Comparison of ENCODE assay signal across 8 cellular contexts in genomic region chr11:2991477-2992233, GRCh38. TPM values are rescaled to one million over a fixed set of nuclear protein-coding genes. Genes with fewer than 3 reads are reported as not detected.
DNase-seq lines count a peak whose midpoint lies in the region; ATAC-seq, FAIRE-seq and TF ChIP-seq lines count a peak whose summit lies in the region.

No MANE protein-coding gene starts in this region.

- no peaks in the 10 kb centered on the region for H3K27me3 Mint-ChIP-seq in MCF 10A (ENCODE audit: insufficient read depth, unreplicated experiment)

- intact Hi-C loops in MCF 10A (cut with micrococcal nuclease), result loop anchor here (2.0 to 5.0 kb wide), 2 partner anchors 17 to 59 kb away; no protein-coding TSS in a partner anchor

- H3K36me3 Mint-ChIP-seq in MCF 10A (ENCODE audit: insufficient read depth, unreplicated experiment), result peaks cover 16% of the 10 kb centered on the region

- H3K4me2 ChIP-seq in A549, result peak overlapping the region; percentile 96

- no peak for TF ChIP-seq RAD21 in A549 (conservative IDR thresholded peaks at IDR 0.05 in 1 of 2, IDR thresholded peaks at IDR 0.05 in 1 of 2)

- TF ChIP-seq POLR2A in A549 (IDR thresholded peaks at IDR 0.05; ENCODE audit: low read length), result no peak

- H3K4me3 ChIP-seq in A549 (peak overlapping the region; percentile 68), GM12865 (ENCODE audit: low read depth, low read length) (peak overlapping the region; percentile 72)

- ATAC-seq in A549, result peak; percentile 48 to 70
- ATAC-seq in HG02852 (IDR thresholded peaks at IDR 0.05; ENCODE audit: unreplicated experiment), result peak; percentile 39

- peaks cover 21% of the 10 kb centered on the region for H3K4me1 Mint-ChIP-seq in MCF 10A (ENCODE audit: insufficient read depth, unreplicated experiment)

- BruUV-seq in MCF 10A (replicated peaks; lab: Mats Ljungman, UMichigan), result no TSS peak

- DNase-seq in A549 (ENCODE audit: low read depth in 1 of 2, low spot score in 1 of 2) (peak; percentile 24 to 29), GM12865 (ENCODE audit: low read depth) (peak; percentile 29), NOMO-1 treated with dmso at 0.1 percent for 144 hours (lab: John Stamatoyannopoulos, UW; ENCODE audit: unreplicated experiment) (peak; percentile 44), MCF 10A (ENCODE audit: unreplicated experiment) (peak; percentile 46), islet precursor cell (peak; percentile 62), GOT3 (lab: John Stamatoyannopoulos, UW) (no peak)
- DNase-seq in stimulated activated CD8-positive, alpha-beta memory T cell treated with anti-CD3 and anti-CD28 coated beads, Interleukin-4, amount 100 ng/mL, for 24 hours (ENCODE audit: low read depth), result peak; percentile 22

- no peak for TF ChIP-seq EP300 in A549 (IDR thresholded peaks at IDR 0.05)

- H3K27ac Mint-ChIP-seq in MCF 10A (ENCODE audit: low read depth, unreplicated experiment), result peak overlapping the region; percentile 99

- CTCF ChIA-PET in A549 (lab: Yijun Ruan, JAX), result interaction anchor here (0.6 to 1.6 kb wide), 6 partner anchors 11 to 100 kb away, joined by 3 to 4 read pairs (median 4); no protein-coding TSS in a partner anchor
- CTCF ChIA-PET in MCF 10A (lab: Yijun Ruan, JAX), result interaction anchor here (0.7 to 3.6 kb wide), 5 partner anchors 8 to 29 kb away, joined by 3 to 17 read pairs (median 9); no protein-coding TSS in a partner anchor

- peak overlapping the region; percentile 96 for H3K4me3 Mint-ChIP-seq in MCF 10A (ENCODE audit: unreplicated experiment)

- no peak for FAIRE-seq in A549 (lab: Jason Lieb, UNC)

- TF ChIP-seq CTCF in A549 (IDR thresholded peaks at IDR 0.05), result no peak
- no peak for TF ChIP-seq CTCF in GM12865 (IDR thresholded peaks at IDR 0.05; ENCODE audit: insufficient read depth, low read depth, low read length, missing control alignments)
- no peak for TF ChIP-seq CTCF in MCF 10A (IDR thresholded peaks at IDR 0.05; ENCODE audit: unreplicated experiment)

- no peaks in the 10 kb centered on the region for H3K9me3 Mint-ChIP-seq in MCF 10A (ENCODE audit: unreplicated experiment)

- WGBS in A549 (ENCODE audit: missing lambda C conversion rate), result 3% methylated on average over 22 of the region's 79 CpGs

- H3K9me3 ChIP-seq in A549, result no peaks in the 10 kb centered on the region

- peaks cover 32% of the 10 kb centered on the region for H3K4me1 ChIP-seq in A549

- POLR2A ChIA-PET in A549 (lab: Yijun Ruan, JAX) (interaction anchor here (0.7 to 1.0 kb wide), 13 partner anchors 8 to 66 kb away, joined by 3 to 11 read pairs (median 3); partner anchors contain the start of genes CARS1 and PHLDA2), MCF 10A (lab: Yijun Ruan, JAX) (interaction anchor here (0.6 to 5.6 kb wide), 16 partner anchors 8 to 591 kb away, joined by 3 to 161 read pairs (median 4); partner anchors contain the start of genes CARS1, OSBPL5, PHLDA2 and TSSC4)

- H3K27ac ChIP-seq in A549, result peak overlapping the region; percentile 95 to 99

TF ChIP-seq in A549, 52 proteins besides CTCF, POLR2A, EP300 and RAD21:
- TF ChIP-seq PHF8 (IDR thresholded peaks at IDR 0.05; ENCODE audit: borderline replicate concordance, low read depth) (peak; percentile 53), KDM5A (IDR thresholded peaks at IDR 0.05) (peak; percentile 16; the same call in 1 of the 2 replicates), EHF (CRISPR knock-in tag; IDR thresholded peaks at IDR 0.05) (no peak), MYC (IDR thresholded peaks at IDR 0.05; ENCODE audit: borderline replicate concordance, low read length) (no peak), RNF2 (IDR thresholded peaks at IDR 0.05; ENCODE audit: borderline replicate concordance, low read depth) (no peak), FOSL2 (IDR thresholded peaks at IDR 0.05) (no peak), FOSL2 (CRISPR knock-in tag; IDR thresholded peaks at IDR 0.05) (no peak), MAZ (IDR thresholded peaks at IDR 0.05; ENCODE audit: borderline replicate concordance, low read depth, low read length) (0 out of 2 replicates have a peak, but pooled peaks have one; percentile 16), GATA3 (IDR thresholded peaks at IDR 0.05; ENCODE audit: borderline replicate concordance) (no peak), MAX (IDR thresholded peaks at IDR 0.05) (0 out of 2 replicates have a peak, but pooled peaks have one; percentile 7), TP53 (CRISPR knock-in tag; IDR thresholded peaks at IDR 0.05) (no peak)
- TF ChIP-seq, protein P1, sequence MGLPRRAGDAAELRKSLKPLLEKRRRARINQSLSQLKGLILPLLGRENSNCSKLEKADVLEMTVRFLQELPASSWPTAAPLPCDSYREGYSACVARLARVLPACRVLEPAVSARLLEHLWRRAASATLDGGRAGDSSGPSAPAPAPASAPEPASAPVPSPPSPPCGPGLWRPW (IDR thresholded peaks at IDR 0.05), result no peak
- TF ChIP-seq, protein P2, sequence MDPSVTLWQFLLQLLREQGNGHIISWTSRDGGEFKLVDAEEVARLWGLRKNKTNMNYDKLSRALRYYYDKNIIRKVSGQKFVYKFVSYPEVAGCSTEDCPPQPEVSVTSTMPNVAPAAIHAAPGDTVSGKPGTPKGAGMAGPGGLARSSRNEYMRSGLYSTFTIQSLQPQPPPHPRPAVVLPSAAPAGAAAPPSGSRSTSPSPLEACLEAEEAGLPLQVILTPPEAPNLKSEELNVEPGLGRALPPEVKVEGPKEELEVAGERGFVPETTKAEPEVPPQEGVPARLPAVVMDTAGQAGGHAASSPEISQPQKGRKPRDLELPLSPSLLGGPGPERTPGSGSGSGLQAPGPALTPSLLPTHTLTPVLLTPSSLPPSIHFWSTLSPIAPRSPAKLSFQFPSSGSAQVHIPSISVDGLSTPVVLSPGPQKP (IDR thresholded peaks at IDR 0.05; ENCODE audit: low read depth, low read length), result no peak

RNA-seq across cellular contexts. Expression of gene NAP1L4, which starts 0.5 kb away (rescaled TPM):
- polyA plus RNA-seq in A549 (2011; rRNA removed), result 128 and 148 TPM in 2 replicates
- 73.9 and 95.8 TPM in 2 replicates for polyA plus RNA-seq in A549 (2012; cell fraction: cytosol; rRNA removed)
- polyA plus RNA-seq in A549 (2012; cell fraction: nucleus; rRNA removed), result 97.5 and 143 TPM in 2 replicates
- 129 to 134 TPM (median 132 TPM) in 3 replicates for polyA plus RNA-seq in A549 (2017; fragmentation: RNase III; extraction: RNeasy Plus Mini Kit Qiagen cat#74134 plus additional on column Dnase treatment)
- polyA minus RNA-seq in A549 (2011; rRNA and poly(A)+ RNA removed), result 52.9 and 61.4 TPM in 2 replicates
- total RNA-seq in MCF 10A (2022), result 103 TPM in 2 replicates
